Comparison of ENCODE assay signal across 8 cellular contexts in the genomic region with DNA sequence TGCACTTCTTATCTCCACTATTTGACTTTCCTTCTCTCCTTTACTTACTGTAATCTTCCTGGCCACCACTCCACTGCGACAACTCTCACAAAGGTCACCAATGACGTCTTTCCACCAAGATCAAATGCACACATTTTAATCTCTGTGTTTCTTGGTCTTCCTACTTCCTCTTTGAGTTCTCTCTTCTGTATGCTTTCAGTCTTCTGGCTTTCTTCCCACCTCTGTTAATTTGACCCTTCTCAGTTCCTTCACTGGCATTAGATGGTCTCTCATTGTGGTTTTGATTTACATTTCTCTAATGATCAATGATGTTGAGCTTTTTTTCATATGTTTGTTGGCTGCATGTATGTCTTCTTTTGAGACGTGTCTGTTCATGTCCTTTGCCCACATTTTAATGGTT. TPM values are rescaled to one million over a fixed set of nuclear protein-coding genes. Genes with fewer than 3 reads are reported as not detected.
DNase-seq lines count a peak whose midpoint lies in the region; ATAC-seq and TF ChIP-seq lines count a peak whose summit lies in the region.

No MANE protein-coding gene starts in this region.

- H3K4me2 ChIP-seq in OCI-LY3 (ENCODE audit: low read length), result peak overlapping the region; percentile 78

- no peaks in the 10 kb centered on the region for H3K27me3 Mint-ChIP-seq in activated CD4-positive, alpha-beta T cell treated with anti-CD3 and anti-CD28 coated beads, Interleukin-2, amount 10 ng/mL, durations not matched to agents 24 days and 14 days

- H3K27me3 ChIP-seq in OCI-LY3 (ENCODE audit: low read depth, low read length), result peaks cover 4% of the 10 kb centered on the region; the same call in 1 of the 2 replicates

- no peak overlapping the region for H2AFZ ChIP-seq in OCI-LY3 (ENCODE audit: low read depth, low read length)

- H3K79me2 ChIP-seq in OCI-LY3 (ENCODE audit: low read length), result no peaks in the 10 kb centered on the region

- H3K27ac Mint-ChIP-seq in activated CD4-positive, alpha-beta T cell treated with anti-CD3 and anti-CD28 coated beads, Interleukin-2, amount 10 ng/mL, durations not matched to agents 24 days and 14 days, result peak overlapping the region; percentile 65

- no peaks in the 10 kb centered on the region for H4K20me1 ChIP-seq in OCI-LY3 (ENCODE audit: insufficient read depth, low read length)

- H3K4me3 ChIP-seq in OCI-LY3 (ENCODE audit: low read length), result peak overlapping the region; percentile 45

- H3K9ac ChIP-seq in OCI-LY3 (ENCODE audit: low read length), result peak overlapping the region; percentile 36; the same call in 1 of the 2 replicates

- H3K36me3 ChIP-seq in OCI-LY3 (replicated peaks; ENCODE audit: low read depth, low read length), result peaks cover 2% of the 10 kb centered on the region

- no peak for DNase-seq in activated CD4-positive, alpha-beta T cell treated with anti-CD3 and anti-CD28 coated beads, Interleukin-2, amount 10 ng/mL, durations not matched to agents 24 days and 14 days
- no peak for DNase-seq in activated CD4-positive, alpha-beta T cell treated with anti-CD3 and anti-CD28 coated beads for 4 hours
- DNase-seq in sciatic nerve (ENCODE audit: low spot score) (no peak), anterior cingulate cortex (lab: John Stamatoyannopoulos, UW) (no peak), posterior vena cava (ENCODE audit: low spot score) (no peak), NCI-H524 (lab: John Stamatoyannopoulos, UW) (no peak)

- H3K9me3 ChIP-seq in OCI-LY3 (ENCODE audit: insufficient read depth, low read length), result no peaks in the 10 kb centered on the region; the same call in 1 of the 2 replicates

- peak overlapping the region; percentile 21 for H3K4me3 Mint-ChIP-seq in activated CD4-positive, alpha-beta T cell treated with anti-CD3 and anti-CD28 coated beads, Interleukin-2, amount 10 ng/mL, durations not matched to agents 24 days and 14 days

- no peak for TF ChIP-seq CTCF in OCI-LY3 (IDR thresholded peaks at IDR 0.05; ENCODE audit: low read depth, low read length)

- peak overlapping the region; percentile 98 for H3K27ac ChIP-seq in OCI-LY3 (ENCODE audit: low read length)

- ATAC-seq in HG02759 (IDR thresholded peaks at IDR 0.05; ENCODE audit: unreplicated experiment) (peak; percentile 78), sciatic nerve (peak; percentile 41)

- peaks cover 25% of the 10 kb centered on the region for H3K9me3 Mint-ChIP-seq in activated CD4-positive, alpha-beta T cell treated with anti-CD3 and anti-CD28 coated beads, Interleukin-2, amount 10 ng/mL, durations not matched to agents 24 days and 14 days

- H3K36me3 Mint-ChIP-seq in activated CD4-positive, alpha-beta T cell treated with anti-CD3 and anti-CD28 coated beads, Interleukin-2, amount 10 ng/mL, durations not matched to agents 24 days and 14 days (ENCODE audit: low read depth), result peaks cover 2% of the 10 kb centered on the region

- H3K4me1 Mint-ChIP-seq in activated CD4-positive, alpha-beta T cell treated with anti-CD3 and anti-CD28 coated beads, Interleukin-2, amount 10 ng/mL, durations not matched to agents 24 days and 14 days, result peaks cover 19% of the 10 kb centered on the region

- peaks cover 47% of the 10 kb centered on the region for H3K4me1 ChIP-seq in OCI-LY3 (ENCODE audit: low read length)

- intact Hi-C loops in activated CD4-positive, alpha-beta T cell treated with anti-CD3 and anti-CD28 coated beads, Interleukin-2, amount 10 ng/mL, durations not matched to agents 24 days and 14 days (cut with micrococcal nuclease), result loop anchor here (5.0 kb wide), 1 partner anchor 136 kb away; no protein-coding TSS in a partner anchor
- intact Hi-C loops in sciatic nerve (cut with DNase I) (no loop called here), posterior vena cava (cut with DNase I) (no loop called here)

RNA-seq across cellular contexts. Expression of a gene that starts 31.9 kb away (rescaled TPM):
- total RNA-seq in activated CD4-positive, alpha-beta T cell treated with anti-CD3 and anti-CD28 coated beads, Interleukin-2, amount 10 ng/mL, durations not matched to agents 24 days and 14 days, result 103 and 113 TPM in 2 replicates
- total RNA-seq in sciatic nerve, result 23.7 TPM
- 10 to 100 TPM; 23.2 to 28.4 TPM for total RNA-seq in posterior vena cava
